2 cellular contexts compared by ENCODE assay signal in the genomic region with DNA sequence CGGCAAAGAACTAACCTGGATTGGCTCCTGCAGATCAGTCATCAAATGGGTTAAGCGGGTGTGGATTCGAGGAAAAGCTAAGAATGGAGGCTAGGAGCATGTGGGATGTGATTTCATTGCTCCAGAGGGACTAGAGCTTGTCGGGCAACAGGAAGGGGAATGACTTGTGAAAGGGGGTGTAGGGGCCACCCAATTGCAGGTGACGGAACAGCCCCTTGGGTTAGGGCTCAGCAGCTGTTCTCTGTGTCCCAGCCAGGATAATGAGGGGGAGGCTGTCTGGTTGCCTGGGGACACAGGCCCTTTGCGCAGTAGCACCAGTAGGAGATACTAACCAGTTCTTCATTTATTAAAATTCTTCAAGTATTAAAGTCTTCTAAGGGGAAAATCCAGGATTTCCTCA.
A peak's percentile ranks its signal among the peaks of the same experiment; 100 is the strongest.
TF ChIP-seq lines count a peak whose summit lies in the region.

No MANE protein-coding gene starts in this region.

TF ChIP-seq in IMR-90, 13 proteins besides CTCF, POLR2A, EP300 and RAD21:
- TF ChIP-seq, protein P1, sequence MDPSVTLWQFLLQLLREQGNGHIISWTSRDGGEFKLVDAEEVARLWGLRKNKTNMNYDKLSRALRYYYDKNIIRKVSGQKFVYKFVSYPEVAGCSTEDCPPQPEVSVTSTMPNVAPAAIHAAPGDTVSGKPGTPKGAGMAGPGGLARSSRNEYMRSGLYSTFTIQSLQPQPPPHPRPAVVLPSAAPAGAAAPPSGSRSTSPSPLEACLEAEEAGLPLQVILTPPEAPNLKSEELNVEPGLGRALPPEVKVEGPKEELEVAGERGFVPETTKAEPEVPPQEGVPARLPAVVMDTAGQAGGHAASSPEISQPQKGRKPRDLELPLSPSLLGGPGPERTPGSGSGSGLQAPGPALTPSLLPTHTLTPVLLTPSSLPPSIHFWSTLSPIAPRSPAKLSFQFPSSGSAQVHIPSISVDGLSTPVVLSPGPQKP (IDR thresholded peaks at IDR 0.05; ENCODE audit: borderline replicate concordance, low read depth, low read length): no peak
- TF ChIP-seq NFE2L2 (IDR thresholded peaks at IDR 0.05; ENCODE audit: low read depth, low read length): no peak
- TF ChIP-seq CHD1 (IDR thresholded peaks at IDR 0.05; ENCODE audit: low read depth, low read length): no peak
- TF ChIP-seq CEBPB (IDR thresholded peaks at IDR 0.05; ENCODE audit: low read depth, low read length): no peak
- no peak for TF ChIP-seq MAFK (IDR thresholded peaks at IDR 0.05; ENCODE audit: low read depth, low read length)
- TF ChIP-seq RFX5 (IDR thresholded peaks at IDR 0.05; ENCODE audit: low read depth, low read length): no peak
- TF ChIP-seq MAZ (IDR thresholded peaks at IDR 0.05; ENCODE audit: borderline replicate concordance, low read depth, low read length): no peak
- TF ChIP-seq FOS (IDR thresholded peaks at IDR 0.05; ENCODE audit: low read depth, low read length): no peak
- no peak for TF ChIP-seq MXI1 (IDR thresholded peaks at IDR 0.05; ENCODE audit: borderline replicate concordance, low read depth, low read length)
- no peak for TF ChIP-seq RCOR1 (IDR thresholded peaks at IDR 0.05; ENCODE audit: insufficient replicate concordance, low read length)
- TF ChIP-seq, protein P2, sequence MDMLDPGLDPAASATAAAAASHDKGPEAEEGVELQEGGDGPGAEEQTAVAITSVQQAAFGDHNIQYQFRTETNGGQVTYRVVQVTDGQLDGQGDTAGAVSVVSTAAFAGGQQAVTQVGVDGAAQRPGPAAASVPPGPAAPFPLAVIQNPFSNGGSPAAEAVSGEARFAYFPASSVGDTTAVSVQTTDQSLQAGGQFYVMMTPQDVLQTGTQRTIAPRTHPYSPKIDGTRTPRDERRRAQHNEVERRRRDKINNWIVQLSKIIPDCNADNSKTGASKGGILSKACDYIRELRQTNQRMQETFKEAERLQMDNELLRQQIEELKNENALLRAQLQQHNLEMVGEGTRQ (IDR thresholded peaks at IDR 0.05; ENCODE audit: low read depth, low read length): no peak
- no peak for TF ChIP-seq SMC3 (IDR thresholded peaks at IDR 0.05; ENCODE audit: low read depth, low read length)
- TF ChIP-seq BHLHE40 (IDR thresholded peaks at IDR 0.05; ENCODE audit: low read depth, low read length): no peak

TF ChIP-seq in K562, 482 proteins besides CTCF, POLR2A, EP300 and RAD21:
- TF ChIP-seq, protein P3, sequence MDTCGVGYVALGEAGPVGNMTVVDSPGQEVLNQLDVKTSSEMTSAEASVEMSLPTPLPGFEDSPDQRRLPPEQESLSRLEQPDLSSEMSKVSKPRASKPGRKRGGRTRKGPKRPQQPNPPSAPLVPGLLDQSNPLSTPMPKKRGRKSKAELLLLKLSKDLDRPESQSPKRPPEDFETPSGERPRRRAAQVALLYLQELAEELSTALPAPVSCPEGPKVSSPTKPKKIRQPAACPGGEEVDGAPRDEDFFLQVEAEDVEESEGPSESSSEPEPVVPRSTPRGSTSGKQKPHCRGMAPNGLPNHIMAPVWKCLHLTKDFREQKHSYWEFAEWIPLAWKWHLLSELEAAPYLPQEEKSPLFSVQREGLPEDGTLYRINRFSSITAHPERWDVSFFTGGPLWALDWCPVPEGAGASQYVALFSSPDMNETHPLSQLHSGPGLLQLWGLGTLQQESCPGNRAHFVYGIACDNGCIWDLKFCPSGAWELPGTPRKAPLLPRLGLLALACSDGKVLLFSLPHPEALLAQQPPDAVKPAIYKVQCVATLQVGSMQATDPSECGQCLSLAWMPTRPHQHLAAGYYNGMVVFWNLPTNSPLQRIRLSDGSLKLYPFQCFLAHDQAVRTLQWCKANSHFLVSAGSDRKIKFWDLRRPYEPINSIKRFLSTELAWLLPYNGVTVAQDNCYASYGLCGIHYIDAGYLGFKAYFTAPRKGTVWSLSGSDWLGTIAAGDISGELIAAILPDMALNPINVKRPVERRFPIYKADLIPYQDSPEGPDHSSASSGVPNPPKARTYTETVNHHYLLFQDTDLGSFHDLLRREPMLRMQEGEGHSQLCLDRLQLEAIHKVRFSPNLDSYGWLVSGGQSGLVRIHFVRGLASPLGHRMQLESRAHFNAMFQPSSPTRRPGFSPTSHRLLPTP (IDR thresholded peaks at IDR 0.05; ENCODE audit: borderline replicate concordance, extremely low read depth, insufficient read length): no peak
- peak; percentile 15; the same call in 1 of the 2 replicates for TF ChIP-seq CEBPG (CRISPR knock-in tag; IDR thresholded peaks at IDR 0.05)
- TF ChIP-seq CEBPG (tag; conservative IDR thresholded peaks at IDR 0.05 in 1 of 2, IDR thresholded peaks at IDR 0.05 in 1 of 2): no peak
